In the genomic region with DNA sequence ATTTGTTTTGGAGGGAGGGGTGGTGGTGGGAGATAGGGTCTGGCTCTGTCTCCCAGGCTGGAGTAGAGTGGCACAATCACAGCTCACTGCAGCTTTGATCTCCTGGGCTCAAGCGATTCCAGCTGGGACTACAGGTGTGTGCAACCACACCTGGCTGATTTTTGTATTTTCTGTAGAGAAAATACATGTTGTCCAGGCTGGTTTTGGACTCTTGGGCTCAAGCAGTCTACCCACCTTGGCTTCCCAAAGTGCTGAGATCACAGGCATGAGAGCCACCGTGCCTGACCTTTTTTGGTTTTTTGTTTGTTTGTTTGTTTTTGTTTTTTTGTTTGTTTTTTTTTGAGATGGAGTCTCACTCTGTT, we compare ENCODE assay signal across 29 cellular contexts.
"Had no signal": no experiment of that assay in that cellular context is flagged by ENCODE, and none has a peak within 500 bp of the region (broad histone marks: within the 10 kb centered on the region; RNA-seq: fewer than 3 reads in every experiment).

No MANE protein-coding gene starts in this region.

- H3K9me3 Mint-ChIP-seq: activated CD8-positive, alpha-beta T cell treated with anti-CD3 and anti-CD28 coated beads for 36 hours; activated naive CD4-positive, alpha-beta T cell treated with anti-CD3 and anti-CD28 coated beads, Interleukin-2, amount 10 ng/mL, durations not matched to agents 7 days and 5 days; activated naive CD8-positive, alpha-beta T cell treated with anti-CD3 and anti-CD28 coated beads for 36 hours; activated T-cell treated with anti-CD3 and anti-CD28 coated beads, Interleukin-2, amount 50 U/mL, for 72 hours; activated T-helper 2 cell treated with anti-CD3 and anti-CD28 coated beads, Interferon-gamma antibody, Interleukin-2, Interleukin-4, amounts not matched to agents 10 μg/mL and 5 μg/mL and 100 μg/mL, durations not matched to agents 14 hours and 24 hours and 36 hours; central memory CD8-positive, alpha-beta T cell had no signal

- H3K9me3 ChIP-seq: SJCRH30 had no signal

- H3K4me1 ChIP-seq: SJCRH30 had no signal

- H3K27ac Mint-ChIP-seq: activated CD8-positive, alpha-beta T cell treated with anti-CD3 and anti-CD28 coated beads for 36 hours; activated naive CD4-positive, alpha-beta T cell treated with anti-CD3 and anti-CD28 coated beads, Interleukin-2, amount 10 ng/mL, durations not matched to agents 7 days and 5 days; activated naive CD8-positive, alpha-beta T cell treated with anti-CD3 and anti-CD28 coated beads for 36 hours; activated T-helper 2 cell treated with anti-CD3 and anti-CD28 coated beads, Interferon-gamma antibody, Interleukin-2, Interleukin-4, amounts not matched to agents 10 μg/mL and 5 μg/mL and 100 μg/mL, durations not matched to agents 14 hours and 24 hours and 36 hours had no signal

- H3K4me3 ChIP-seq: SJCRH30, SK-N-MC had no signal

- ATAC-seq: activated CD4-positive, CD25-positive, alpha-beta regulatory T cell treated with anti-CD3 and anti-CD28 coated beads, Interleukin-2, amount 50 U/mL, for 24 hours; activated CD8-positive, alpha-beta T cell treated with anti-CD3 and anti-CD28 coated beads for 36 hours; activated T-cell treated with anti-CD3 and anti-CD28 coated beads, Interleukin-2, amount 50 U/mL, for 72 hours had no signal

- H3K4me1 Mint-ChIP-seq: activated naive CD4-positive, alpha-beta T cell treated with anti-CD3 and anti-CD28 coated beads, Interleukin-2, amount 10 ng/mL, durations not matched to agents 7 days and 5 days had no signal

- H3K36me3 ChIP-seq: brain microvascular endothelial cell, SJCRH30 had no signal

- H3K27me3 ChIP-seq: brain microvascular endothelial cell, SJCRH30 had no signal

- H3K27ac ChIP-seq: brain microvascular endothelial cell, SJCRH30, SK-N-MC had no signal

- DNase-seq: activated CD4-positive, alpha-beta T cell treated with anti-CD3 and anti-CD28 coated beads for 4 hours; activated CD4-positive, alpha-beta T cell treated with anti-CD3 and anti-CD28 coated beads, Interleukin-2, amount 50 U/mL, for 4 hours; activated CD8-positive, alpha-beta T cell treated with anti-CD3 and anti-CD28 coated beads for 36 hours; activated naive CD4-positive, alpha-beta T cell treated with anti-CD3 and anti-CD28 coated beads, Interleukin-2, amount 10 ng/mL, durations not matched to agents 7 days and 5 days; activated naive CD8-positive, alpha-beta T cell treated with anti-CD3 and anti-CD28 coated beads for 36 hours; activated T-cell treated with anti-CD3 and anti-CD28 coated beads, Interleukin-2, amount 50 U/mL, for 1 hour; activated T-cell treated with anti-CD3 and anti-CD28 coated beads, Interleukin-2, amount 50 U/mL, for 72 hours; amniotic stem cell; aorta; brain microvascular endothelial cell; Kasumi-1; KG1; MM.1S; MV-4-11; NCI-H187; NCI-H2029 treated with DMSO at 0.1 percent for 48 hours; NCI-H2107; NCI-H2171; NCI-H446; NCI-H510A treated with DMSO at 0.1 percent for 48 hours; NCI-H526 treated with DMSO at 0.1 percent for 48 hours; NCI-H774; SHP77; SJCRH30; T1000 had no signal

- H3K27me3 Mint-ChIP-seq: activated CD8-positive, alpha-beta T cell treated with anti-CD3 and anti-CD28 coated beads for 36 hours; activated naive CD8-positive, alpha-beta T cell treated with anti-CD3 and anti-CD28 coated beads for 36 hours had no signal

- H3K36me3 Mint-ChIP-seq: activated naive CD4-positive, alpha-beta T cell treated with anti-CD3 and anti-CD28 coated beads, Interleukin-2, amount 10 ng/mL, durations not matched to agents 7 days and 5 days; activated naive CD8-positive, alpha-beta T cell treated with anti-CD3 and anti-CD28 coated beads for 36 hours had no signal

- H3K4me3 Mint-ChIP-seq: activated CD8-positive, alpha-beta T cell treated with anti-CD3 and anti-CD28 coated beads for 36 hours; activated naive CD4-positive, alpha-beta T cell treated with anti-CD3 and anti-CD28 coated beads, Interleukin-2, amount 10 ng/mL, durations not matched to agents 7 days and 5 days; activated naive CD8-positive, alpha-beta T cell treated with anti-CD3 and anti-CD28 coated beads for 36 hours; activated T-cell treated with anti-CD3 and anti-CD28 coated beads, Interleukin-2, amount 50 U/mL, for 72 hours; central memory CD8-positive, alpha-beta T cell had no signal
